18 cellular contexts compared by ENCODE assay signal in the genomic region with DNA sequence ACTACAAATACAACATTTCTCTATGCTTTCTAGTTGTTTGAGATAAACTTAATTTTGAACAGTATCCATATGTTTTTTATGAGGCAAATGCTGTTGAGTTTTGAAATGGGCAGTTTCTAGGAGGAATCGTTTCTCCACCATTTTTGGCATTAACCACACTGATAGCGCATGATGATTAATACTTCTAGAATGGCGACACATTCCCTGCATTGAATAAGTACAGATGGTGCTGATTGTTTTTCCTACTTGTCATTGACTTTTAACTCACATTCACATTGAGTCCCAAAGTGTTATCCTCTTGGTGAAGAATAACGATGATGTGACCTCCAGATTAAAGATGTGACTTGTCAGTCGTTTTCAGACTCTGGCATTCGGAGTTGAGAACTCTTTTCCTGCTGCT. TPM values are rescaled to one million over a fixed set of nuclear protein-coding genes. Genes with fewer than 3 reads are reported as not detected.
DNase-seq lines count a peak whose midpoint lies in the region; ATAC-seq, FAIRE-seq and TF ChIP-seq lines count a peak whose summit lies in the region.
"Had no signal": no experiment of that assay in that cellular context is flagged by ENCODE, and none has a peak within 500 bp of the region (broad histone marks: within the 10 kb centered on the region; RNA-seq: fewer than 3 reads in every experiment).

No MANE protein-coding gene starts in this region.

- POLR2A ChIA-PET in A549 (lab: Yijun Ruan, JAX), result no interaction called here

- no peaks in the 10 kb centered on the region for H3K36me3 Mint-ChIP-seq in CD14-positive monocyte

- ATAC-seq in A549 (peak in 1 of 2 experiments; percentile 34; a peak in 1 of 6 replicates), HG03025 (IDR thresholded peaks at IDR 0.05; ENCODE audit: low FRiP score, unreplicated experiment) (no peak)
- ATAC-seq: activated T-cell treated with anti-CD3 and anti-CD28 coated beads, Interleukin-2, amount 50 U/mL, for 72 hours; Panc1 had no signal

- no peak for FAIRE-seq in A549 (lab: Jason Lieb, UNC)
- FAIRE-seq: HTR-8/SVneo had no signal

- H3K4me1 ChIP-seq in A549, result peaks cover 41% of the 10 kb centered on the region
- H3K4me1 ChIP-seq: upper lobe of left lung had no signal

- H3K9me3 Mint-ChIP-seq in CD14-positive monocyte, result peaks cover 0 to 2% (median 0%) of the 10 kb centered on the region in 7 donors
- H3K9me3 Mint-ChIP-seq: activated CD4-positive, alpha-beta memory T cell treated with anti-CD3 and anti-CD28 coated beads, Interleukin-2, amount 10 ng/mL, durations not matched to agents 7 days and 5 days; activated T-cell treated with anti-CD3 and anti-CD28 coated beads, Interleukin-2, amount 50 U/mL, for 72 hours had no signal

- no peak overlapping the region for H3K4me3 Mint-ChIP-seq in CD14-positive monocyte
- H3K4me3 Mint-ChIP-seq: activated CD4-positive, alpha-beta memory T cell treated with anti-CD3 and anti-CD28 coated beads, Interleukin-2, amount 10 ng/mL, durations not matched to agents 7 days and 5 days; activated T-cell treated with anti-CD3 and anti-CD28 coated beads, Interleukin-2, amount 50 U/mL, for 72 hours had no signal

- no peak overlapping the region for H3K4me3 ChIP-seq in A549
- H3K4me3 ChIP-seq: skin epidermis, upper lobe of left lung had no signal

- peak overlapping the region; percentile 48 for H3K4me2 ChIP-seq in A549

- H3K27ac ChIP-seq in A549, result no peak overlapping the region
- H3K27ac ChIP-seq: skin epidermis, upper lobe of left lung had no signal

- intact Hi-C loops in CD14-positive monocyte (cut with micrococcal nuclease), result no loop called here

- no peak for TF ChIP-seq POLR2A in A549 (IDR thresholded peaks at IDR 0.05; ENCODE audit: low read length)

- no peak overlapping the region for H3K27ac Mint-ChIP-seq in CD14-positive monocyte
- H3K27ac Mint-ChIP-seq: activated CD4-positive, alpha-beta memory T cell treated with anti-CD3 and anti-CD28 coated beads, Interleukin-2, amount 10 ng/mL, durations not matched to agents 7 days and 5 days; activated T-cell treated with anti-CD3 and anti-CD28 coated beads, Interleukin-2, amount 50 U/mL, for 72 hours had no signal

- no peak for DNase-seq in A549 (ENCODE audit: low read depth in 1 of 2, low spot score in 1 of 2)
- DNase-seq in GM04503 (ENCODE audit: low read depth), result peak; percentile 12
- DNase-seq in amniotic epithelial cell (ENCODE audit: low read depth), result peak; percentile 71
- DNase-seq in iris pigment epithelial cell (ENCODE audit: low read depth), result peak; percentile 82
- no peak for DNase-seq in CD14-positive monocyte (ENCODE audit: low spot score)
- DNase-seq in NCI-H345 treated with DMSO at 0.1 percent for 48 hours (lab: John Stamatoyannopoulos, UW; ENCODE audit: unreplicated experiment), result no peak
- no peak for DNase-seq in activated T-cell treated with anti-CD3 and anti-CD28 coated beads for 4 hours
- DNase-seq: activated CD4-positive, alpha-beta memory T cell treated with anti-CD3 and anti-CD28 coated beads, Interleukin-2, amount 10 ng/mL, durations not matched to agents 7 days and 5 days; activated T-cell treated with anti-CD3 and anti-CD28 coated beads, Interleukin-2, amount 50 U/mL, for 72 hours; islet precursor cell; midbrain; NCI-H187 treated with DMSO at 0.1 percent for 48 hours; NCI-H69; upper lobe of left lung had no signal

- H3K9me3 ChIP-seq in A549, result no peaks in the 10 kb centered on the region
- H3K9me3 ChIP-seq: upper lobe of left lung had no signal

- TF ChIP-seq CTCF in A549 (IDR thresholded peaks at IDR 0.05), result no peak
- TF ChIP-seq CTCF in CD14-positive monocyte (IDR thresholded peaks at IDR 0.05), result no peak

- no peak for TF ChIP-seq RAD21 in A549 (conservative IDR thresholded peaks at IDR 0.05 in 1 of 2, IDR thresholded peaks at IDR 0.05 in 1 of 2)

- H3K4me1 Mint-ChIP-seq in CD14-positive monocyte, result no peaks in the 10 kb centered on the region
- H3K4me1 Mint-ChIP-seq: activated CD4-positive, alpha-beta memory T cell treated with anti-CD3 and anti-CD28 coated beads, Interleukin-2, amount 10 ng/mL, durations not matched to agents 7 days and 5 days had no signal

- WGBS in A549 (ENCODE audit: missing lambda C conversion rate), result 63% methylated on average over 6 of the region's 6 CpGs

- peaks cover 0 to 1% (median 0%) of the 10 kb centered on the region in 3 donors for H3K27me3 Mint-ChIP-seq in CD14-positive monocyte (ENCODE audit: low read depth in 3 of 3)

- no peak for TF ChIP-seq EP300 in A549 (IDR thresholded peaks at IDR 0.05)

- CTCF ChIA-PET in A549 (lab: Yijun Ruan, JAX), result no interaction called here

TF ChIP-seq in A549, 52 proteins besides CTCF, POLR2A, EP300 and RAD21:
- TF ChIP-seq HOXB13 (CRISPR knock-in tag; IDR thresholded peaks at IDR 0.05; ENCODE audit: low read depth) (no peak), GATA3 (IDR thresholded peaks at IDR 0.05; ENCODE audit: borderline replicate concordance) (peak; percentile 30; the same call in 1 of the 2 replicates), FOSL2 (IDR thresholded peaks at IDR 0.05) (no peak), FOSL2 (CRISPR knock-in tag; IDR thresholded peaks at IDR 0.05) (peak; percentile 35; the same call in 1 of the 2 replicates), CEBPB (IDR thresholded peaks at IDR 0.05) (no peak), ZNF302 (CRISPR knock-in tag; IDR thresholded peaks at IDR 0.05) (no peak)

RNA-seq across cellular contexts. Expression of gene CCDC192, which starts 6.5 kb away (rescaled TPM):
- polyA plus RNA-seq in A549 (2011; rRNA removed), result not detected in 2 replicates
- polyA plus RNA-seq in A549 (2012; cell fraction: cytosol; rRNA removed), result not detected in 2 replicates
- polyA plus RNA-seq in A549 (2012; cell fraction: nucleus; rRNA removed), result not detected in 2 replicates
- not detected in 3 replicates for polyA plus RNA-seq in A549 (2017; fragmentation: RNase III; extraction: RNeasy Plus Mini Kit Qiagen cat#74134 plus additional on column Dnase treatment)
- not detected in 2 replicates for polyA minus RNA-seq in A549 (2011; rRNA and poly(A)+ RNA removed)
- polyA plus RNA-seq in CD14-positive monocyte, result not detected

RNA-seq across cellular contexts. Expression of gene CTXN3, which starts 47.8 kb away (rescaled TPM):
- polyA plus RNA-seq in A549 (2011; rRNA removed) (not detected in 2 replicates), A549 (2017; fragmentation: RNase III; extraction: RNeasy Plus Mini Kit Qiagen cat#74134 plus additional on column Dnase treatment) (not detected in 3 replicates), CD14-positive monocyte (not detected)
- not detected in 2 replicates for polyA plus RNA-seq in A549 (2012; cell fraction: cytosol; rRNA removed)
- not detected in 2 replicates for polyA plus RNA-seq in A549 (2012; cell fraction: nucleus; rRNA removed)
- polyA minus RNA-seq in A549 (2011; rRNA and poly(A)+ RNA removed), result not detected in 2 replicates

Comparison
In these comparisons a context has a peak if more than half of its experiments do, and no peak if none do; other contexts are left out.
1. DNase-seq: peak in GM04503 (single experiment), amniotic epithelial cell (single experiment) and iris pigment epithelial cell (single experiment); none in A549 (0 of 2), CD14-positive monocyte (single experiment), NCI-H345 treated with DMSO at 0.1 percent for 48 hours (single experiment) and activated T-cell treated with anti-CD3 and anti-CD28 coated beads for 4 hours (single experiment).